In genomic region chr5:38846379-38846967, GRCh38 we compare ENCODE assay signal across 8 cellular contexts. TPM values are rescaled to one million over a fixed set of nuclear protein-coding genes. Genes with fewer than 3 reads are reported as not detected.
A peak's percentile ranks its signal among the peaks of the same experiment; 100 is the strongest.
DNase-seq lines count a peak whose midpoint lies in the region; ATAC-seq, FAIRE-seq and TF ChIP-seq lines count a peak whose summit lies in the region.

No MANE protein-coding gene starts in this region.

- H3K79me2 ChIP-seq in fibroblast of lung (ENCODE audit: control insufficient read depth, insufficient read depth, low read length) = peaks cover 87% of the 10 kb centered on the region

- no peak for ATAC-seq in CD8-positive, alpha-beta T cell
- peak in 3 of 4 donors; percentile 22 to 33 (median 23) for ATAC-seq in pancreas
- ATAC-seq in HG03159 (IDR thresholded peaks at IDR 0.05; ENCODE audit: unreplicated experiment) = no peak
- no peak for ATAC-seq in GM18502 (IDR thresholded peaks at IDR 0.05; ENCODE audit: poor library complexity, unreplicated experiment)

- H3K9me3 Mint-ChIP-seq in CD8-positive, alpha-beta T cell = peaks cover 2% of the 10 kb centered on the region

- intact Hi-C loops in CD8-positive, alpha-beta T cell (cut with DNase I, micrococcal nuclease) = no loop called here
- intact Hi-C loops in pancreas (cut with DNase I) = no loop called here

- peaks cover 3% of the 10 kb centered on the region for H3K27me3 ChIP-seq in CD8-positive, alpha-beta T cell (ENCODE audit: insufficient read depth, low read length)
- H3K27me3 ChIP-seq in fibroblast of lung (ENCODE audit: control insufficient read depth, insufficient read depth, low read length) (no peaks in the 10 kb centered on the region), pancreas (no peaks in the 10 kb centered on the region)

- no peaks in the 10 kb centered on the region for H3K9me3 ChIP-seq in CD8-positive, alpha-beta T cell (ENCODE audit: low read length)
- no peaks in the 10 kb centered on the region; the same call in 1 of the 2 replicates for H3K9me3 ChIP-seq in SK-N-MC (ENCODE audit: low read depth, low read length)
- no peaks in the 10 kb centered on the region for H3K9me3 ChIP-seq in fibroblast of lung (ENCODE audit: control insufficient read depth, insufficient read depth, low read depth, low read length)
- no peaks in the 10 kb centered on the region for H3K9me3 ChIP-seq in pancreas

- H3K4me1 ChIP-seq in CD8-positive, alpha-beta T cell (ENCODE audit: insufficient read depth, low read length) = no peaks in the 10 kb centered on the region
- H3K4me1 ChIP-seq in fibroblast of lung (ENCODE audit: control insufficient read depth, extremely low read depth, insufficient read depth, low read length) (peaks cover 3% of the 10 kb centered on the region), pancreas (peaks cover 0 to 16% (median 0%) of the 10 kb centered on the region in 3 donors)

- peaks cover 5% of the 10 kb centered on the region for H3K4me1 Mint-ChIP-seq in CD8-positive, alpha-beta T cell (ENCODE audit: low read depth)

- H3K9ac ChIP-seq in SK-N-MC (ENCODE audit: insufficient read length) (peak overlapping the region; percentile 88), fibroblast of lung (ENCODE audit: insufficient read depth, low read length) (peak overlapping the region; percentile 100)

- H3K36me3 ChIP-seq in CD8-positive, alpha-beta T cell (ENCODE audit: insufficient read depth, low read length) = no peaks in the 10 kb centered on the region
- H3K36me3 ChIP-seq in SK-N-MC (ENCODE audit: insufficient read depth, low read length) = peaks cover 23% of the 10 kb centered on the region
- H3K36me3 ChIP-seq in fibroblast of lung (ENCODE audit: control insufficient read depth, insufficient read depth, low read length) = peaks cover 4% of the 10 kb centered on the region
- no peaks in the 10 kb centered on the region for H3K36me3 ChIP-seq in pancreas

- peak overlapping the region; percentile 98 for H3K4me2 ChIP-seq in fibroblast of lung (ENCODE audit: extremely low read depth, insufficient read depth, low read length)

- H3K4me3 ChIP-seq in CD8-positive, alpha-beta T cell (ENCODE audit: low read depth, low read length) = no peak overlapping the region
- peak overlapping the region; percentile 96 for H3K4me3 ChIP-seq in SK-N-MC
- peak overlapping the region; percentile 77 to 95 (median 82) for H3K4me3 ChIP-seq in fibroblast of lung (replicated peaks in 1 of 4; ENCODE audit: control extremely low read depth in 1 of 4, insufficient read depth in 1 of 4, low read depth in 3 of 4, low read length in 4 of 4)
- peak overlapping the region; percentile 59 to 72 (median 62) for H3K4me3 ChIP-seq in pancreas

- DNase-seq in CD8-positive, alpha-beta T cell = no peak
- no peak for DNase-seq in SK-N-MC (ENCODE audit: low read depth, low spot score)
- peak in 1 of 2 donors; percentile 37 for DNase-seq in fibroblast of lung (ENCODE audit: low read depth in 2 of 2)
- peak in 1 of 6 donors; percentile 17 for DNase-seq in pancreas
- no peak for DNase-seq in NCI-H146 (lab: John Stamatoyannopoulos, UW)
- no peak for DNase-seq in GM12891 (ENCODE audit: insufficient read length, low spot score)

- no peak for TF ChIP-seq POLR2A in GM12891 (IDR thresholded peaks at IDR 0.05; ENCODE audit: low read depth, low read length)

- POLR2A ChIA-PET in CD8-positive, alpha-beta T cell (lab: Charles Lee) = no interaction called here

- peaks cover 58% of the 10 kb centered on the region for H3K27me3 Mint-ChIP-seq in CD8-positive, alpha-beta T cell (ENCODE audit: low read depth)

- TF ChIP-seq CTCF in CD8-positive, alpha-beta T cell (IDR thresholded peaks at IDR 0.05) = no peak
- TF ChIP-seq CTCF in fibroblast of lung (conservative IDR thresholded peaks at IDR 0.05 in 1 of 2, IDR thresholded peaks at IDR 0.05 in 1 of 2; ENCODE audit: low read depth in 1 of 2, low read length in 2 of 2) (no peak), pancreas (IDR thresholded peaks at IDR 0.05) (no peak)

- H4K20me1 ChIP-seq in fibroblast of lung (ENCODE audit: control insufficient read depth, extremely low read depth, insufficient read depth, low read length) = no peaks in the 10 kb centered on the region

- CTCF ChIA-PET in CD8-positive, alpha-beta T cell (lab: Charles Lee) = no interaction called here

- FAIRE-seq in pancreas (lab: Jason Lieb, UNC) (no peak), GM12891 (lab: Jason Lieb, UNC) (no peak)

- no peak overlapping the region for H3K27ac Mint-ChIP-seq in CD8-positive, alpha-beta T cell

- no peaks in the 10 kb centered on the region for H3K36me3 Mint-ChIP-seq in CD8-positive, alpha-beta T cell

- no peak overlapping the region for H3K27ac ChIP-seq in CD8-positive, alpha-beta T cell (ENCODE audit: low read depth, low read length)
- no peak overlapping the region for H3K27ac ChIP-seq in SK-N-MC
- H3K27ac ChIP-seq in fibroblast of lung (ENCODE audit: insufficient read depth, low read length) = peak overlapping the region; percentile 99
- peak overlapping the region; percentile 66 to 95 (median 78) for H3K27ac ChIP-seq in pancreas

- H2AFZ ChIP-seq in fibroblast of lung (ENCODE audit: low read length) = no peak overlapping the region

- H3K4me3 Mint-ChIP-seq in CD8-positive, alpha-beta T cell = peak overlapping the region; percentile 50

- 19 to 41% methylated on average over 22 of the region's 22 CpGs for WGBS in pancreas, 2 donors

TF ChIP-seq in GM12891, 5 proteins besides CTCF, POLR2A, EP300 and RAD21:
- TF ChIP-seq TAF1 (IDR thresholded peaks at IDR 0.05; ENCODE audit: low read depth, low read length) (no peak), POU2F2 (IDR thresholded peaks at IDR 0.05; ENCODE audit: low read depth, low read length) (no peak), PAX5 (IDR thresholded peaks at IDR 0.05; ENCODE audit: insufficient read depth, low read length, severe bottlenecking) (no peak)

RNA-seq across cellular contexts. Expression of gene OSMR, which starts 0.7 kb away (rescaled TPM):
- total RNA-seq in CD8-positive, alpha-beta T cell = not detected
- total RNA-seq in fibroblast of lung = 74.7 and 102 TPM in 2 replicates
- 80.4 and 189 TPM in 2 replicates for polyA plus RNA-seq in fibroblast of lung
- polyA plus RNA-seq in fibroblast of lung (2012) = 55.9 and 140 TPM in 2 replicates
- 64.8 and 128 TPM in 2 replicates for polyA minus RNA-seq in fibroblast of lung (ENCODE audit: low replicate concordance)
- total RNA-seq in pancreas = 10 to 100 TPM in 3 of 6 donors, 1 to 10 TPM in 3; 7.9 to 29.0 (median 10.8) TPM
- 1 to 10 TPM; 5.5 TPM for polyA plus RNA-seq in pancreas
- polyA plus RNA-seq in GM12891 (2012; ENCODE audit: low read depth, missing spikeins) = 0.17 TPM

Comparison
In these comparisons a context has a peak if more than half of its experiments do, and no peak if none do; other contexts are left out.
1. ATAC-seq: peak in pancreas (3 of 4); none in CD8-positive, alpha-beta T cell (single experiment), HG03159 (single experiment) and GM18502 (single experiment).
2. H3K27ac ChIP-seq: peak in fibroblast of lung (single experiment) and pancreas (4 of 4); none in CD8-positive, alpha-beta T cell (single experiment) and SK-N-MC (single experiment).
3. RNA of gene OSMR, which starts 0.7 kb away (total RNA-seq): 74.7 to 102 TPM in fibroblast of lung and 7.9 to 29.0 TPM in pancreas; not detected in CD8-positive, alpha-beta T cell; every median in the first group is over 4 times any median in the second.